12 cellular contexts compared by ENCODE assay signal in genomic region chr2:216536725-216537124, GRCh38. TPM values are rescaled to one million over a fixed set of nuclear protein-coding genes. Genes with fewer than 3 reads are reported as not detected.
DNase-seq lines count a peak whose midpoint lies in the region; TF ChIP-seq lines count a peak whose summit lies in the region.
"Had no signal": no experiment of that assay in that cellular context is flagged by ENCODE, and none has a peak within 500 bp of the region (broad histone marks: within the 10 kb centered on the region; RNA-seq: fewer than 3 reads in every experiment).

No MANE protein-coding gene starts in this region.

- H3K36me3 ChIP-seq in brain microvascular endothelial cell (replicated peaks) (no peaks in the 10 kb centered on the region), transverse colon (no peaks in the 10 kb centered on the region)

- peak overlapping the region; percentile 46 for H3K4me3 Mint-ChIP-seq in type B pancreatic cell
- H3K4me3 Mint-ChIP-seq: activated B cell treated with CpG ODN at 0.5 μM for 24 hours; activated T-helper 17 cell treated with anti-CD3 and anti-CD28 coated beads, Interleukin-2, amount 50 U/mL, for 72 hours; naive thymus-derived CD8-positive, alpha-beta T cell had no signal

- peak overlapping the region; percentile 63 for H3K27ac ChIP-seq in brain microvascular endothelial cell
- H3K27ac ChIP-seq in transverse colon: no peak overlapping the region

- TF ChIP-seq CTCF in brain microvascular endothelial cell (IDR thresholded peaks at IDR 0.05; ENCODE audit: low read depth, low read length, missing control alignments) (no peak), type B pancreatic cell (conservative IDR thresholded peaks at IDR 0.05) (no peak), transverse colon (IDR thresholded peaks at IDR 0.05) (no peak)

- 72 to 73% methylated on average over 5 to 6 of the region's 6 CpGs for WGBS in transverse colon (ENCODE audit: low coverage in 1 of 2), 2 donors

- H3K4me1 ChIP-seq in transverse colon: peaks cover 8 to 20% (median 16%) of the 10 kb centered on the region in 4 donors

- H3K9me3 Mint-ChIP-seq in type B pancreatic cell: no peaks in the 10 kb centered on the region
- H3K9me3 Mint-ChIP-seq: activated B cell treated with CpG ODN at 0.5 μM for 24 hours; activated T-helper 17 cell treated with anti-CD3 and anti-CD28 coated beads, Interleukin-2, amount 50 U/mL, for 72 hours had no signal

- H3K4me1 Mint-ChIP-seq in type B pancreatic cell (ENCODE audit: unreplicated experiment): peaks cover 72% of the 10 kb centered on the region
- H3K4me1 Mint-ChIP-seq: activated B cell treated with CpG ODN at 0.5 μM for 24 hours; activated T-helper 17 cell treated with anti-CD3 and anti-CD28 coated beads, Interleukin-2, amount 50 U/mL, for 72 hours had no signal

- intact Hi-C loops in transverse colon (cut with DNase I; ENCODE audit: low total_unique reads): no loop called here

- H3K36me3 Mint-ChIP-seq in type B pancreatic cell: no peaks in the 10 kb centered on the region

- H3K27me3 Mint-ChIP-seq in type B pancreatic cell: peaks cover 4% of the 10 kb centered on the region

- H3K4me3 ChIP-seq in brain microvascular endothelial cell (ENCODE audit: low read depth, low read length): no peak overlapping the region
- no peak overlapping the region for H3K4me3 ChIP-seq in transverse colon

- no peak for TF ChIP-seq POLR2A in transverse colon (IDR thresholded peaks at IDR 0.05)

- no peaks in the 10 kb centered on the region for H3K9me3 ChIP-seq in transverse colon

- DNase-seq in NCI-H82 (lab: John Stamatoyannopoulos, UW): peak; percentile 17
- no peak for DNase-seq in NCI-H82 treated with DMSO at 0.1 percent for 48 hours (lab: John Stamatoyannopoulos, UW; ENCODE audit: unreplicated experiment)
- DNase-seq in brain microvascular endothelial cell: peak; percentile 59
- DNase-seq in left kidney (ENCODE audit: low read depth, low spot score): peak; percentile 91
- DNase-seq in type B pancreatic cell (ENCODE audit: extremely low spot score, unreplicated experiment): no peak
- no peak for DNase-seq in stimulated activated CD4-positive, alpha-beta T cell treated with anti-CD3 and anti-CD28 coated beads, Interleukin-2, amount 100 ng/mL, for 48 hours
- DNase-seq in MV-4-11 (lab: John Stamatoyannopoulos, UW): no peak
- no peak for DNase-seq in transverse colon
- DNase-seq: activated B cell treated with CpG ODN at 0.5 μM for 24 hours; naive thymus-derived CD8-positive, alpha-beta T cell; substantia nigra had no signal

- H3K27ac Mint-ChIP-seq in type B pancreatic cell: no peak overlapping the region
- H3K27ac Mint-ChIP-seq: activated B cell treated with CpG ODN at 0.5 μM for 24 hours; activated T-helper 17 cell treated with anti-CD3 and anti-CD28 coated beads, Interleukin-2, amount 50 U/mL, for 72 hours had no signal

- no peaks in the 10 kb centered on the region for H3K27me3 ChIP-seq in brain microvascular endothelial cell (replicated peaks)
- no peaks in the 10 kb centered on the region for H3K27me3 ChIP-seq in transverse colon

- TF ChIP-seq EP300 in transverse colon (IDR thresholded peaks at IDR 0.05; ENCODE audit: low read depth): no peak

- in situ Hi-C loops in brain microvascular endothelial cell (cut with HindIII; ENCODE audit: low pct_ligation_motif_present, low sequenced_read_pairs) (no loop called here), transverse colon (cut with MboI; ENCODE audit: low pct_ligation_motif_present in 1 of 4, low pct_unique_long_range_greater_than_20kb in 1 of 4, low sequenced_read_pairs in 3 of 4) (no loop called here)

RNA-seq across cellular contexts. Expression of gene RPL37A, which starts 38.1 kb away (rescaled TPM):
- total RNA-seq in type B pancreatic cell (ENCODE audit: low replicate concordance): 3,063 and 3,098 TPM in 2 replicates
- total RNA-seq in transverse colon: 1,000 to 10,000 TPM in 1 of 4 donors, 100 to 1,000 TPM in 2, 10 to 100 TPM in 1; 59.1 to 1,456 (median 761) TPM

Comparison
In these comparisons a context has a peak if more than half of its experiments do, and no peak if none do; other contexts are left out.
1. DNase-seq: peak in NCI-H82 (single experiment), brain microvascular endothelial cell (single experiment) and left kidney (single experiment); none in NCI-H82 treated with DMSO at 0.1 percent for 48 hours (single experiment), type B pancreatic cell (single experiment), stimulated activated CD4-positive, alpha-beta T cell treated with anti-CD3 and anti-CD28 coated beads, Interleukin-2, amount 100 ng/mL, for 48 hours (0 of 2), MV-4-11 (single experiment) and transverse colon (single experiment).